Comparison of ENCODE assay signal across 2 cellular contexts in the genomic region with DNA sequence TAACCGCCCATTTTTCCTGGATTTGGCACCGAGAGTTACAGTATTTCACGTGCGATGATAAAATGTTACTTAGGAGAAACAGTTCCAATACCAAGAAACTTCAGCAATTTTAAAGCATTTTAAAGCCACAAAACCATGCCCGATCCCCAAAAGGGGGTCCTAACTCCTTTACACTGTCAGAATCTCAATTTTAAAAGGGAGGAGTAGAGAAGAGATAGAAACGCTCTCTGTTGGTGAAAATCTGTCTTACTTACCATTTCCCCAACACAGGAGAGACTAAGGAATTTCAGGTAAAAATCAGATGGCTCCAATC.
TF ChIP-seq lines count a peak whose summit lies in the region.

No MANE protein-coding gene starts in this region.

TF ChIP-seq in HCT116, 20 proteins besides CTCF, POLR2A, EP300 and RAD21 (continued from another document):
- no peak for TF ChIP-seq ZNF274 (IDR thresholded peaks at IDR 0.05; ENCODE audit: low read depth, low read length)
- no peak for TF ChIP-seq ATF3 (IDR thresholded peaks at IDR 0.05)
- no peak for TF ChIP-seq TCF7L2 (IDR thresholded peaks at IDR 0.05; ENCODE audit: borderline replicate concordance, extremely low read depth, insufficient read depth, insufficient read length)
- no peak for TF ChIP-seq CEBPB (IDR thresholded peaks at IDR 0.05; ENCODE audit: low read depth)
- no peak for TF ChIP-seq FOSL1 (IDR thresholded peaks at IDR 0.05; ENCODE audit: low read depth)
- no peak for TF ChIP-seq EZH2phosphoT487 (IDR thresholded peaks at IDR 0.05; ENCODE audit: borderline replicate concordance)
- no peak for TF ChIP-seq SIN3A (IDR thresholded peaks at IDR 0.05; ENCODE audit: low read depth)
- TF ChIP-seq JUND (IDR thresholded peaks at IDR 0.05) = no peak
- no peak for TF ChIP-seq POLR2AphosphoS5 (IDR thresholded peaks at IDR 0.05; ENCODE audit: low read depth, low read length)
- no peak for TF ChIP-seq YY1 (IDR thresholded peaks at IDR 0.05; ENCODE audit: extremely low read depth, insufficient replicate concordance, low read depth, low read length)
- TF ChIP-seq CBX3 (IDR thresholded peaks at IDR 0.05; ENCODE audit: low read depth) = no peak
- no peak for TF ChIP-seq ELF1 (IDR thresholded peaks at IDR 0.05; ENCODE audit: borderline replicate concordance, low read depth)
- TF ChIP-seq ZFX (IDR thresholded peaks at IDR 0.05) = no peak
- TF ChIP-seq SRF (IDR thresholded peaks at IDR 0.05; ENCODE audit: low read depth) = no peak
- no peak for TF ChIP-seq SP1 (IDR thresholded peaks at IDR 0.05; ENCODE audit: low read depth)
- TF ChIP-seq REST (IDR thresholded peaks at IDR 0.05; ENCODE audit: low read depth) = no peak
- TF ChIP-seq, protein P1, sequence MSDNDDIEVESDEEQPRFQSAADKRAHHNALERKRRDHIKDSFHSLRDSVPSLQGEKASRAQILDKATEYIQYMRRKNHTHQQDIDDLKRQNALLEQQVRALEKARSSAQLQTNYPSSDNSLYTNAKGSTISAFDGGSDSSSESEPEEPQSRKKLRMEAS (IDR thresholded peaks at IDR 0.05) = no peak

TF ChIP-seq in WTC11, 78 proteins besides CTCF, POLR2A, EP300 and RAD21 (continued from another document):
- TF ChIP-seq AR (CRISPR knock-in tag; IDR thresholded peaks at IDR 0.05) (no peak), KAT7 (CRISPR knock-in tag; IDR thresholded peaks at IDR 0.05; ENCODE audit: borderline replicate concordance) (no peak), SOX15 (CRISPR knock-in tag; IDR thresholded peaks at IDR 0.05) (no peak), SP1 (CRISPR knock-in tag; conservative IDR thresholded peaks at IDR 0.05) (no peak), E2F4 (CRISPR knock-in tag; IDR thresholded peaks at IDR 0.05; ENCODE audit: borderline replicate concordance, low read depth) (no peak), ATF3 (CRISPR knock-in tag; conservative IDR thresholded peaks at IDR 0.05) (no peak), ZBTB21 (CRISPR knock-in tag; IDR thresholded peaks at IDR 0.05; ENCODE audit: borderline replicate concordance) (no peak), NR2C2 (CRISPR knock-in tag; IDR thresholded peaks at IDR 0.05) (no peak), FOXK1 (CRISPR knock-in tag; IDR thresholded peaks at IDR 0.05) (no peak), OVOL2 (CRISPR knock-in tag; IDR thresholded peaks at IDR 0.05; ENCODE audit: borderline replicate concordance) (no peak)
- TF ChIP-seq, protein P2, sequence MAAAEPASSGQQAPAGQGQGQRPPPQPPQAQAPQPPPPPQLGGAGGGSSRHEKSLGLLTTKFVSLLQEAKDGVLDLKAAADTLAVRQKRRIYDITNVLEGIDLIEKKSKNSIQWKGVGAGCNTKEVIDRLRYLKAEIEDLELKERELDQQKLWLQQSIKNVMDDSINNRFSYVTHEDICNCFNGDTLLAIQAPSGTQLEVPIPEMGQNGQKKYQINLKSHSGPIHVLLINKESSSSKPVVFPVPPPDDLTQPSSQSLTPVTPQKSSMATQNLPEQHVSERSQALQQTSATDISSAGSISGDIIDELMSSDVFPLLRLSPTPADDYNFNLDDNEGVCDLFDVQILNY (CRISPR knock-in tag; IDR thresholded peaks at IDR 0.05) = no peak
- TF ChIP-seq, protein P3, sequence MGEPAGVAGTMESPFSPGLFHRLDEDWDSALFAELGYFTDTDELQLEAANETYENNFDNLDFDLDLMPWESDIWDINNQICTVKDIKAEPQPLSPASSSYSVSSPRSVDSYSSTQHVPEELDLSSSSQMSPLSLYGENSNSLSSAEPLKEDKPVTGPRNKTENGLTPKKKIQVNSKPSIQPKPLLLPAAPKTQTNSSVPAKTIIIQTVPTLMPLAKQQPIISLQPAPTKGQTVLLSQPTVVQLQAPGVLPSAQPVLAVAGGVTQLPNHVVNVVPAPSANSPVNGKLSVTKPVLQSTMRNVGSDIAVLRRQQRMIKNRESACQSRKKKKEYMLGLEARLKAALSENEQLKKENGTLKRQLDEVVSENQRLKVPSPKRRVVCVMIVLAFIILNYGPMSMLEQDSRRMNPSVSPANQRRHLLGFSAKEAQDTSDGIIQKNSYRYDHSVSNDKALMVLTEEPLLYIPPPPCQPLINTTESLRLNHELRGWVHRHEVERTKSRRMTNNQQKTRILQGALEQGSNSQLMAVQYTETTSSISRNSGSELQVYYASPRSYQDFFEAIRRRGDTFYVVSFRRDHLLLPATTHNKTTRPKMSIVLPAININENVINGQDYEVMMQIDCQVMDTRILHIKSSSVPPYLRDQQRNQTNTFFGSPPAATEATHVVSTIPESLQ (CRISPR knock-in tag; IDR thresholded peaks at IDR 0.05) = no peak
- TF ChIP-seq, protein P4, sequence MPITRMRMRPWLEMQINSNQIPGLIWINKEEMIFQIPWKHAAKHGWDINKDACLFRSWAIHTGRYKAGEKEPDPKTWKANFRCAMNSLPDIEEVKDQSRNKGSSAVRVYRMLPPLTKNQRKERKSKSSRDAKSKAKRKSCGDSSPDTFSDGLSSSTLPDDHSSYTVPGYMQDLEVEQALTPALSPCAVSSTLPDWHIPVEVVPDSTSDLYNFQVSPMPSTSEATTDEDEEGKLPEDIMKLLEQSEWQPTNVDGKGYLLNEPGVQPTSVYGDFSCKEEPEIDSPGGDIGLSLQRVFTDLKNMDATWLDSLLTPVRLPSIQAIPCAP (CRISPR knock-in tag; IDR thresholded peaks at IDR 0.05) = no peak
